In genomic region chr2:161063946-161064306, GRCh38 we compare ENCODE assay signal across 8 cellular contexts.
A peak's percentile ranks its signal among the peaks of the same experiment; 100 is the strongest.
DNase-seq lines count a peak whose midpoint lies in the region; ATAC-seq and TF ChIP-seq lines count a peak whose summit lies in the region.

No MANE protein-coding gene starts in this region.

- H3K4me1 ChIP-seq in right cardiac atrium (ENCODE audit: control insufficient read depth, insufficient read depth, low read length): no peaks in the 10 kb centered on the region

- TF ChIP-seq CTCF in C4-2B (conservative IDR thresholded peaks at IDR 0.05): peak; percentile 64

- peaks cover 6% of the 10 kb centered on the region for H3K4me1 Mint-ChIP-seq in central memory CD8-positive, alpha-beta T cell

- intact Hi-C loops in right cardiac atrium (cut with DNase I): no loop called here

- no peak overlapping the region for H3K27ac ChIP-seq in C4-2B
- H3K27ac ChIP-seq in right cardiac atrium (ENCODE audit: low read length): no peak overlapping the region

- no peaks in the 10 kb centered on the region for H3K9me3 Mint-ChIP-seq in central memory CD8-positive, alpha-beta T cell

- H3K4me3 Mint-ChIP-seq in central memory CD8-positive, alpha-beta T cell: no peak overlapping the region

- H3K4me3 ChIP-seq in right cardiac atrium (ENCODE audit: low read length): no peak overlapping the region

- DNase-seq in central memory CD8-positive, alpha-beta T cell (ENCODE audit: low spot score in 2 of 2): no peak
- no peak for DNase-seq in stimulated activated naive CD4-positive, alpha-beta T cell (lab: John Stamatoyannopoulos, UW)
- DNase-seq in right cardiac atrium (no peak), hepatic stellate cell (ENCODE audit: low spot score) (no peak)
- no peak for DNase-seq in activated T-cell treated with anti-CD3 and anti-CD28 coated beads, Interleukin-2, amount 50 U/mL, for 1 hour

- H3K27ac Mint-ChIP-seq in central memory CD8-positive, alpha-beta T cell (ENCODE audit: low read depth): no peak overlapping the region

- no peaks in the 10 kb centered on the region for H3K27me3 ChIP-seq in right cardiac atrium (ENCODE audit: control insufficient read depth, insufficient read depth)

- no peaks in the 10 kb centered on the region for H3K9me3 ChIP-seq in right cardiac atrium (ENCODE audit: control insufficient read depth, low read length)

- WGBS in right cardiac atrium: 21% methylated on average over 2 of the region's 2 CpGs

- peaks cover 2% of the 10 kb centered on the region for H3K36me3 Mint-ChIP-seq in central memory CD8-positive, alpha-beta T cell (ENCODE audit: insufficient read depth)

- ATAC-seq in GM19467 (IDR thresholded peaks at IDR 0.05; ENCODE audit: unreplicated experiment): peak; percentile 16
- ATAC-seq in HG03139 (IDR thresholded peaks at IDR 0.05; ENCODE audit: unreplicated experiment): peak; percentile 33
- peak; percentile 19 for ATAC-seq in central memory CD8-positive, alpha-beta T cell (replicated peaks; ENCODE audit: extremely low read depth, poor library complexity, severe bottlenecking)
- ATAC-seq in right cardiac atrium: no peak

- no peaks in the 10 kb centered on the region for H3K27me3 Mint-ChIP-seq in central memory CD8-positive, alpha-beta T cell

Comparison
In these comparisons a context has a peak if more than half of its experiments do, and no peak if none do; other contexts are left out.
1. ATAC-seq: peak in GM19467 (single experiment), HG03139 (single experiment) and central memory CD8-positive, alpha-beta T cell (single experiment); none in right cardiac atrium (0 of 2).